In the genomic region with DNA sequence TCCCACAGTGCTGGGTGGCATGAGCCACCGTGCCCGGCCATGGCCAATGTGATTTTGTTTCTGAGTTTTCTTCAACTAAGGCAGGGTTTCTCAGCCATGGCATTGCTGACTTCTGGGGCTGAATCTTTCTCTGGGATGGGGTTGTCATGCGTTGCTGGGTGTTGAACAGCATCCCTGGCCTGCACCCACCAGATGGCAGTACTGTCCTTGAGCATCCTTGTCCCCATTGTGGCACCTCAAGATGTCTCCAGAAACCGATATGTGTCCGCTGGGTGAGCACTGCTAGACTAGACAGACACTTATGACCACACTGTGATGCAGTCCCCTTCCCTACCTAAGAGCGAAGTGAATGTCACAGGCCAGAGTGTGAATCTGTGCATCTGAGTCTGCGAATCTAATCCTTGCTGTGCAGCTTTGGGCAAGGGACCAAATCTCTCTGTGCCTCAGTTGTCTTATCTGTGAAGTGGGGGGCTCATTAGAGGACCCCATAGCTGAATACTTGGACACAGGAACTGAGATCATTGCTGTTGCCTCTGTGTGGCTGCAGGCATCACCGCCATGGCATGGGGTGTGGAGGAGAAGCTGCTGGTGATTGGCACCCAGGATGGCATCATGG, we compare ENCODE assay signal across 8 cellular contexts. TPM values are rescaled to one million over a fixed set of nuclear protein-coding genes. Genes with fewer than 3 reads are reported as not detected.
DNase-seq lines count a peak whose midpoint lies in the region; ATAC-seq and TF ChIP-seq lines count a peak whose summit lies in the region.

No MANE protein-coding gene starts in this region.

- intact Hi-C loops in transverse colon (cut with DNase I; ENCODE audit: low total_unique reads), result loop anchor here (10.0 kb wide), 1 partner anchor 276 kb away; no protein-coding TSS in a partner anchor

- H3K9me3 ChIP-seq in WERI-Rb-1 (ENCODE audit: severe bottlenecking) (no peaks in the 10 kb centered on the region), transverse colon (no peaks in the 10 kb centered on the region)

- TF ChIP-seq CTCF in NB4 (IDR thresholded peaks at IDR 0.05; ENCODE audit: low read depth, low read length) (peak; percentile 83), WERI-Rb-1 (IDR thresholded peaks at IDR 0.05; ENCODE audit: low read depth, low read length) (peak; percentile 95), transverse colon (IDR thresholded peaks at IDR 0.05) (peak; percentile 2 to 48 (median 35))

- no peaks in the 10 kb centered on the region for H3K36me3 ChIP-seq in WERI-Rb-1
- no peaks in the 10 kb centered on the region for H3K36me3 ChIP-seq in transverse colon

- 72 to 80% methylated on average over 1 to 8 of the region's 8 CpGs for WGBS in transverse colon (ENCODE audit: low coverage in 1 of 2), 2 donors

- H3K27me3 ChIP-seq in WERI-Rb-1 (ENCODE audit: insufficient read depth, low read depth, severe bottlenecking), result no peaks in the 10 kb centered on the region
- H3K27me3 ChIP-seq in transverse colon, result no peaks in the 10 kb centered on the region

- TF ChIP-seq POLR2A in NB4 (IDR thresholded peaks at IDR 0.05; ENCODE audit: extremely low read depth, insufficient read length) (no peak), transverse colon (IDR thresholded peaks at IDR 0.05) (no peak)

- DNase-seq in activated CD4-positive, CD25-positive, alpha-beta regulatory T cell treated with anti-CD3 and anti-CD28 coated beads, Interleukin-2, amount 50 U/mL, for 72 hours, result peak; percentile 32
- peak; percentile 86 for DNase-seq in NB4 (ENCODE audit: low read depth)
- DNase-seq in WERI-Rb-1, result peak; percentile 76
- peak; percentile 10 for DNase-seq in effector CD4-positive, alpha-beta T cell
- DNase-seq in mucosa of gallbladder (ENCODE audit: low spot score), result peak; percentile 17
- DNase-seq in transverse colon, result peak; percentile 57
- DNase-seq in putamen (ENCODE audit: low spot score), result no peak

- in situ Hi-C loops in transverse colon (cut with MboI; ENCODE audit: low pct_ligation_motif_present in 1 of 4, low pct_unique_long_range_greater_than_20kb in 1 of 4, low sequenced_read_pairs in 3 of 4), result loop anchor here in 1 of 4 donors (10.0 kb wide), 1 partner anchor 276 kb away; no protein-coding TSS in a partner anchor

- TF ChIP-seq EP300 in transverse colon (IDR thresholded peaks at IDR 0.05; ENCODE audit: low read depth), result no peak

- H3K27ac ChIP-seq in WERI-Rb-1 (no peak overlapping the region), transverse colon (no peak overlapping the region)

- H3K4me3 ChIP-seq in NB4 (ENCODE audit: low read depth, low read length) (no peak overlapping the region), WERI-Rb-1 (ENCODE audit: low read depth, low read length) (no peak overlapping the region), transverse colon (no peak overlapping the region)

- ATAC-seq in activated CD4-positive, CD25-positive, alpha-beta regulatory T cell treated with anti-CD3 and anti-CD28 coated beads, Interleukin-2, amount 50 U/mL, for 24 hours, result no peak

- H3K4me1 ChIP-seq in transverse colon, result no peaks in the 10 kb centered on the region

RNA-seq across cellular contexts. Expression of gene SIN3B, which starts 50.3 kb away (rescaled TPM):
- total RNA-seq in mucosa of gallbladder (46.0 TPM), transverse colon (100 to 1,000 TPM in 1 of 4 donors, 10 to 100 TPM in 3; 38.1 to 294 (median 66.5) TPM)

RNA-seq across cellular contexts. Expression of gene NWD1, which starts 59.3 kb away (rescaled TPM):
- total RNA-seq in mucosa of gallbladder, result 0.09 TPM
- total RNA-seq in transverse colon, result under 1 TPM; under 0.01 to 0.64 (median 0.34) TPM

Comparison
In these comparisons a context has a peak if more than half of its experiments do, and no peak if none do; other contexts are left out.
1. CTCF ChIP-seq: peak in every context shown above with its lines; median percentile 95 in WERI-Rb-1; 83 in NB4; 35 in transverse colon.